ENCODE assay signal across 21 cellular contexts in genomic region chr10:78148564-78148963, GRCh38.
"Had no signal": no experiment of that assay in that cellular context is flagged by ENCODE, and none has a peak within 500 bp of the region (broad histone marks: within the 10 kb centered on the region; RNA-seq: fewer than 3 reads in every experiment).

No MANE protein-coding gene starts in this region.

- ATAC-seq: activated CD4-positive, CD25-positive, alpha-beta regulatory T cell treated with anti-CD3 and anti-CD28 coated beads, Interleukin-2, amount 50 U/mL, for 24 hours; activated CD8-positive, alpha-beta T cell treated with anti-CD3 and anti-CD28 coated beads for 36 hours; Panc1; Right ventricle myocardium inferior had no signal

- DNase-seq: activated CD4-positive, alpha-beta T cell treated with anti-CD3 and anti-CD28 coated beads for 4 hours; activated CD8-positive, alpha-beta memory T cell treated with anti-CD3 and anti-CD28 coated beads, Interleukin-2, amount 50 U/mL, for 4 hours; activated CD8-positive, alpha-beta T cell treated with anti-CD3 and anti-CD28 coated beads for 36 hours; activated effector memory CD4-positive, alpha-beta T cell treated with Interleukin-2 at 50 U/mL for 16 hours; activated naive CD4-positive, alpha-beta T cell; Kasumi-1; KBM-7; NCI-H1048; NCI-H146; NCI-H187 treated with DMSO at 0.1 percent for 48 hours; NCI-H2081 treated with DMSO at 0.1 percent for 48 hours; NCI-H69; NK-92 treated with Interleukin-12 subunit alpha and Interleukin-12 subunit beta, amount 100 ng/mL, for 24 hours; OCI-M1; RPMI8226 had no signal

- H3K4me3 Mint-ChIP-seq: activated CD8-positive, alpha-beta T cell treated with anti-CD3 and anti-CD28 coated beads for 36 hours; activated naive CD8-positive, alpha-beta T cell; T-helper 1 cell treated with Interleukin-12 subunit alpha and Interleukin-12 subunit beta and Interleukin-4 antibody, amounts not matched to agents 30 μg/mL and 1 μg/mL, for 36 hours had no signal

- H3K9me3 Mint-ChIP-seq: activated CD8-positive, alpha-beta T cell treated with anti-CD3 and anti-CD28 coated beads for 36 hours; T-helper 1 cell treated with Interleukin-12 subunit alpha and Interleukin-12 subunit beta and Interleukin-4 antibody, amounts not matched to agents 30 μg/mL and 1 μg/mL, for 36 hours had no signal

- FAIRE-seq: bronchial epithelial cell had no signal

- H3K27ac Mint-ChIP-seq: activated CD8-positive, alpha-beta T cell treated with anti-CD3 and anti-CD28 coated beads for 36 hours; activated naive CD8-positive, alpha-beta T cell; T-helper 1 cell treated with Interleukin-12 subunit alpha and Interleukin-12 subunit beta and Interleukin-4 antibody, amounts not matched to agents 30 μg/mL and 1 μg/mL, for 36 hours had no signal

- H3K36me3 Mint-ChIP-seq: activated naive CD8-positive, alpha-beta T cell had no signal
